Comparison of ENCODE assay signal across 8 cellular contexts in the genomic region with DNA sequence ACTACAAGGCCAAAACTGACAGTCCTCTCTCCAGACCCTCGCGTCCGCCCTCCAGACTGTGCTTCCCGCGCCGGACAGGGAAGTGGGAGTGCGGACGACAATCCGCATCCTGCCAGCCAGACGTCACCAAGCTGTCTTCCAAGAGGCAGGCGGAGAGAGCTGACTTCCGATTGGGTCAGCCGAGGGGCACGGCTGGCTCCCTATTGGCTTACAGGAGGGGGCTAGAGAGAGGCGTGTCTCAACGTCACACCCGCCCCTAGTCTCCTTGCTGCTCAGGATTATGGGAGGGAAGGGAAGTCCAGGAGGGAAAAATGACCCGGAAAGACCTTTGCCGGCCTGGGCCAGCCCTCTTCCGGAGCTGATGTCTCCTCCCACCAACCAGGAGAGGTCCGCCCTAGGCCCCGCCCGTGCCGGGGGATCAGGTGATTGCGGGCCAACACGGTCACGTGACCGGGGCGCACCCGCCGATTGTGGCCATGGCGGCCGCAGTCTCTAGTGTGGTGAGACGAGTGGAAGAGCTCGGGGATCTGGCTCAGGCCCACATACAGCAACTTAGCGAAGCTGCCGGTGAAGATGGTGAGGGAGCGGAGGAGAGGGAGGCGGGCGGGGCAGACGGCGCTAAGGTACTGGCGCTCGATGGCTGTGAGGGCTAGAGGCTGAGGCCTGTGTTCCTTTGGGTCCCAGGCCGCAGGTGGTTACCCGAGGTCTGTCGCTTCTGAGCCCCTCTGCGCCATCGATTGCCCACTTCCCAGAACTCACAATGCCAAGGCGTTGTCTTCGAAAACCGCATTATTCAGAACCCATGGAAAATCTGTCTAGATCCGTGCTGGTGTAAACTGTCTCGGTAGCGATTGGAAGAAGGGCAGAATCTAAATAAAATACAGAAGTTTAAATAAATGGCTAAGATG. TPM values are rescaled to one million over a fixed set of nuclear protein-coding genes. Genes with fewer than 3 reads are reported as not detected.
DNase-seq lines count a peak whose midpoint lies in the region; ATAC-seq, FAIRE-seq and TF ChIP-seq lines count a peak whose summit lies in the region.

A gene with protein sequence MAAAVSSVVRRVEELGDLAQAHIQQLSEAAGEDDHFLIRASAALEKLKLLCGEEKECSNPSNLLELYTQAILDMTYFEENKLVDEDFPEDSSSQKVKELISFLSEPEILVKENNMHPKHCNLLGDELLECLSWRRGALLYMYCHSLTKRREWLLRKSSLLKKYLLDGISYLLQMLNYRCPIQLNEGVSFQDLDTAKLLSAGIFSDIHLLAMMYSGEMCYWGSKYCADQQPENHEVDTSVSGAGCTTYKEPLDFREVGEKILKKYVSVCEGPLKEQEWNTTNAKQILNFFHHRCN (plus strand): TSS at position 453 of the 908 bp plus-strand sequence. CDS start 24 bp downstream, at position 477.

- DNase-seq in AG10803 (ENCODE audit: low read depth) (peak; percentile 100), NCI-H460 (ENCODE audit: extremely low read depth, low read depth) (peak; percentile 99), cerebellar nuclear complex (lab: John Stamatoyannopoulos, UW) (peak; percentile 99 to 100)
- DNase-seq in activated CD4-positive, CD25-positive, alpha-beta regulatory T cell treated with anti-CD3 and anti-CD28 coated beads, Interleukin-2, amount 50 U/mL, for 72 hours: peak; percentile 98
- peak; percentile 95 for DNase-seq in stimulated activated CD4-positive, alpha-beta T cell treated with anti-CD3 and anti-CD28 coated beads, Interleukin-12 subunit alpha, Interleukin-12 subunit beta, amount 100 ng/mL, for 4 hours

- FAIRE-seq in islet of Langerhans (lab: Jason Lieb, UNC): peak; percentile 99

- TF ChIP-seq CTCF in AG10803 (conservative IDR thresholded peaks at IDR 0.05; ENCODE audit: low read length): no peak

- peak within 1 kb of the TSS; percentile 91 for H3K4me3 ChIP-seq in AG10803 (ENCODE audit: low read length)

- peak; percentile 99 for ATAC-seq in GM19043 (IDR thresholded peaks at IDR 0.05; ENCODE audit: low read depth, unreplicated experiment)
- peak; percentile 99 for ATAC-seq in HG03378 (IDR thresholded peaks at IDR 0.05; ENCODE audit: unreplicated experiment)

RNA-seq across cellular contexts. Expression of the gene that starts here (rescaled TPM):
- total RNA-seq in NCI-H460 (2014; rRNA removed; shearing (Covaris generic)): 34.6 and 34.8 TPM in 2 replicates
- 10.9 TPM in 2 replicates for polyA plus RNA-seq in NCI-H460 (2014; cell fraction: nucleus; rRNA removed)

Comparison
In these comparisons a context has a peak if more than half of its experiments do, and no peak if none do; other contexts are left out.
1. Peak in every context shown above with its lines: DNase-seq, ATAC-seq and H3K4me3 ChIP-seq.